Comparison of ENCODE assay signal across 8 cellular contexts in genomic region chr9:137049544-137050449, GRCh38. TPM values are rescaled to one million over a fixed set of nuclear protein-coding genes. Genes with fewer than 3 reads are reported as not detected.
DNase-seq lines count a peak whose midpoint lies in the region; ATAC-seq, FAIRE-seq and TF ChIP-seq lines count a peak whose summit lies in the region.

No MANE protein-coding gene starts in this region.

- H3K4me2 ChIP-seq in astrocyte (ENCODE audit: low read length) = no peak overlapping the region

- peaks cover 25% of the 10 kb centered on the region for H3K27me3 ChIP-seq in astrocyte (ENCODE audit: insufficient read depth, low read length)
- H3K27me3 ChIP-seq in left lung = peaks cover 42 to 100% of the 10 kb centered on the region in 2 donors

- DNase-seq in COLO668 (lab: John Stamatoyannopoulos, UW; ENCODE audit: unreplicated experiment) = peak; percentile 88
- peak; percentile 90 for DNase-seq in HuH-7 (ENCODE audit: low spot score)
- peak; percentile 33 for DNase-seq in RPMI7951 (ENCODE audit: low read depth)
- DNase-seq in astrocyte (ENCODE audit: low read depth) = no peak
- no peak for DNase-seq in left lung
- DNase-seq in stimulated activated naive CD8-positive, alpha-beta T cell treated with anti-CD3 and anti-CD28 coated beads, Interleukin-15, amount 100 ng/mL, for 72 hours = peak; percentile 71 to 73
- DNase-seq in globus pallidus (ENCODE audit: low spot score) = no peak

- no peak overlapping the region for H3K4me3 ChIP-seq in astrocyte (ENCODE audit: insufficient read depth, low read depth, low read length)
- no peak overlapping the region for H3K4me3 ChIP-seq in left lung

- no peak for FAIRE-seq in astrocyte (lab: Jason Lieb, UNC)

- H3K79me2 ChIP-seq in astrocyte (ENCODE audit: insufficient read depth, low read length) = peaks cover 4% of the 10 kb centered on the region

- H4K20me1 ChIP-seq in astrocyte (ENCODE audit: insufficient read depth, low read length) = peaks cover 10% of the 10 kb centered on the region

- intact Hi-C loops in left lung (cut with DNase I) = no loop called here

- H3K36me3 Mint-ChIP-seq in astrocyte (ENCODE audit: low read depth, unreplicated experiment) = no peaks in the 10 kb centered on the region

- ATAC-seq in left lung = peak; percentile 16
- peak; percentile 61 for ATAC-seq in stimulated activated naive CD8-positive, alpha-beta T cell treated with anti-CD3 and anti-CD28 coated beads, Interleukin-15, amount 100 ng/mL, for 72 hours
- no peak for ATAC-seq in HG02981 (IDR thresholded peaks at IDR 0.05; ENCODE audit: unreplicated experiment)

- H3K36me3 ChIP-seq in astrocyte (ENCODE audit: insufficient read depth, low read length) (no peaks in the 10 kb centered on the region), left lung (no peaks in the 10 kb centered on the region)

- H3K9me3 Mint-ChIP-seq in astrocyte (ENCODE audit: unreplicated experiment) = no peaks in the 10 kb centered on the region
- H3K9me3 Mint-ChIP-seq in stimulated activated naive CD8-positive, alpha-beta T cell treated with anti-CD3 and anti-CD28 coated beads, Interleukin-15, amount 100 ng/mL, for 72 hours = no peaks in the 10 kb centered on the region

- H2AFZ ChIP-seq in astrocyte (ENCODE audit: low read depth, low read length) = no peak overlapping the region

- H3K4me1 Mint-ChIP-seq in astrocyte (ENCODE audit: low read depth, unreplicated experiment) = peaks cover 1% of the 10 kb centered on the region
- H3K4me1 Mint-ChIP-seq in stimulated activated naive CD8-positive, alpha-beta T cell treated with anti-CD3 and anti-CD28 coated beads, Interleukin-15, amount 100 ng/mL, for 72 hours = peaks cover 38% of the 10 kb centered on the region

- no peak overlapping the region for H3K27ac ChIP-seq in astrocyte (ENCODE audit: low read depth, low read length)
- no peak overlapping the region for H3K27ac ChIP-seq in left lung

- peaks cover 9% of the 10 kb centered on the region for H3K4me1 ChIP-seq in astrocyte (ENCODE audit: insufficient read depth, low read length)
- H3K4me1 ChIP-seq in left lung = peaks cover 13 to 47% of the 10 kb centered on the region in 2 donors

- TF ChIP-seq CTCF in astrocyte (IDR thresholded peaks at IDR 0.05; ENCODE audit: insufficient read depth, low read depth, low read length) = peak; percentile 29
- peak; percentile 45 to 57 for TF ChIP-seq CTCF in left lung (IDR thresholded peaks at IDR 0.05)

- H3K27ac Mint-ChIP-seq in astrocyte (ENCODE audit: unreplicated experiment) = no peak overlapping the region
- H3K27ac Mint-ChIP-seq in stimulated activated naive CD8-positive, alpha-beta T cell treated with anti-CD3 and anti-CD28 coated beads, Interleukin-15, amount 100 ng/mL, for 72 hours = no peak overlapping the region

- no peaks in the 10 kb centered on the region for H3K9me3 ChIP-seq in astrocyte (ENCODE audit: insufficient read depth, low read depth, low read length)
- H3K9me3 ChIP-seq in left lung = no peaks in the 10 kb centered on the region

- peaks cover 39% of the 10 kb centered on the region for H3K27me3 Mint-ChIP-seq in astrocyte (ENCODE audit: low read depth, unreplicated experiment)
- peaks cover 86% of the 10 kb centered on the region for H3K27me3 Mint-ChIP-seq in stimulated activated naive CD8-positive, alpha-beta T cell treated with anti-CD3 and anti-CD28 coated beads, Interleukin-15, amount 100 ng/mL, for 72 hours

- H3K4me3 Mint-ChIP-seq in astrocyte (ENCODE audit: unreplicated experiment) = no peak overlapping the region
- no peak overlapping the region for H3K4me3 Mint-ChIP-seq in stimulated activated naive CD8-positive, alpha-beta T cell treated with anti-CD3 and anti-CD28 coated beads, Interleukin-15, amount 100 ng/mL, for 72 hours

- H3K9ac ChIP-seq in astrocyte (ENCODE audit: low read length) = no peak overlapping the region

RNA-seq across cellular contexts. Expression of gene NPDC1, which starts 3.8 kb away (rescaled TPM):
- total RNA-seq in RPMI7951 (2014; rRNA removed; shearing (Covaris generic)) = 0.60 and 1.6 TPM in 2 replicates
- 65.9 and 66.8 TPM in 2 replicates for total RNA-seq in astrocyte
- total RNA-seq in left lung = 100 to 1,000 TPM; 104 to 105 TPM

RNA-seq across cellular contexts. Expression of gene ENTPD2, which starts 4.1 kb away (rescaled TPM):
- not detected in 2 replicates for total RNA-seq in RPMI7951 (2014; rRNA removed; shearing (Covaris generic))
- total RNA-seq in astrocyte = 0.14 and 0.55 TPM in 2 replicates
- total RNA-seq in left lung = under 1 TPM; 0.71 to 0.87 TPM

RNA-seq across cellular contexts. Expression of gene FUT7, which starts 17.9 kb away (rescaled TPM):
- total RNA-seq in RPMI7951 (2014; rRNA removed; shearing (Covaris generic)) = not detected in 2 replicates
- total RNA-seq in astrocyte (not detected in 2 replicates), left lung (1 to 10 TPM in 1 of 2 donors, under 1 TPM in 1; 0.17 to 2.9 TPM)

RNA-seq across cellular contexts. Expression of gene SAPCD2, which starts 20.6 kb away (rescaled TPM):
- total RNA-seq in RPMI7951 (2014; rRNA removed; shearing (Covaris generic)) = 15.3 and 21.8 TPM in 2 replicates
- total RNA-seq in astrocyte (0.41 and 0.43 TPM in 2 replicates), left lung (1 to 10 TPM; 2.7 to 4.6 TPM)

RNA-seq across cellular contexts. Expression of gene ABCA2, which starts 21.8 kb away (rescaled TPM):
- total RNA-seq in RPMI7951 (2014; rRNA removed; shearing (Covaris generic)) = 4.1 and 10.8 TPM in 2 replicates
- total RNA-seq in astrocyte (16.2 and 20.0 TPM in 2 replicates), left lung (10 to 100 TPM; 34.5 to 34.8 TPM)

Comparison
In these comparisons a context has a peak if more than half of its experiments do, and no peak if none do; other contexts are left out.
1. DNase-seq: peak in COLO668 (single experiment), HuH-7 (single experiment), RPMI7951 (single experiment) and stimulated activated naive CD8-positive, alpha-beta T cell treated with anti-CD3 and anti-CD28 coated beads, Interleukin-15, amount 100 ng/mL, for 72 hours (2 of 2); none in astrocyte (single experiment), left lung (0 of 2) and globus pallidus (single experiment).
2. RNA of gene NPDC1, which starts 3.8 kb away (total RNA-seq): 104 to 105 TPM in left lung and 65.9 to 66.8 TPM in astrocyte; 0.60 to 1.6 TPM in RPMI7951; every median in the first group is over 10 times any median in the second.